ENCODE assay signal across 9 cellular contexts in the genomic region with DNA sequence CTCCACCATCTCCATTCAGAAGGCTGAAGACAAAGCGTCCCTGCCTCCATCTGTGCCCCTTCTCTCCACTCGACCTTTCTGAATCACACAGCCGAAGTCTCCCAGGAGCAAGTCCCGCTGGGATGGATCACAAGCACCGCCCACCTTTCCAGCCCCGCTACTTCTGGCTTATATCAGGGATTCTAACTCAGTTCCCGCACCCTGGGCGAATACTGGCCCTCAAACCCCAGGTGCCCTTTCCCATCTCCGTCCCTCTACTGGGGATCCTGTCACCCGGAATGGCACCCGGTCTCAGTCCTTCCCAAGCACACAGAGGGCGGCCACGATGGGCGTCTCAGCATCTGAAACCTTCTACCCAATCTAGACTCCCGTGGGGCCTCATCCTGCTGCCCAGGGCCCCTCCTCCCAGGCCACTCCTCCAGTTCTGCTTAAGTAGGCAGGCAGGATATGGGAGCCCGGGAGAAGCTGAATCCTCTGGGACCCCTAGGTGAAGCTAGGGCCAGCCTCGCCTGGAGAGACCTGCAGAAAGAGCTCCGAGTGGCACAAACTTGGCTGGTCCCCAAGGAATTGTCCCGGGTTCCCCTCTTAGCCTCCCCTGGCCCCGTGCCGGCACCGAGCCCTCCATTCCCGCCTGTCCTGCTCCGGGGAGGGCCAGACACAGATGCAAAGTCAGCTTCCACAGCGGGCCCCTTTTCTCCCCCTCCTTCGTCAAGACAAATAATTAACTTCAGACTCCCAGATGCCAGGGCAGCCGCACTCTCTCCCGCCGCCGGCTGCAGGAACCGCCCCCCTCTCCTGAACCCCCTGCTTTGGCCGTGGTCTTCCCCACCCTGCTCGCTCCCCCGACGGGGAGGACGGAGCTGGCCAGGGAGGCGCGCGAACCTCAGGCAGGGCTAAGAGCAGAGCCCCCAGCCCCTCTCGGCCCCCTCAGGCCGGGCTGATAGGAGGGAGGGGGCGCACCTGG. TPM values are rescaled to one million over a fixed set of nuclear protein-coding genes. Genes with fewer than 3 reads are reported as not detected.
A peak's percentile ranks its signal among the peaks of the same experiment; 100 is the strongest.
DNase-seq lines count a peak whose midpoint lies in the region; ATAC-seq, FAIRE-seq and TF ChIP-seq lines count a peak whose summit lies in the region.
"Had no signal": no experiment of that assay in that cellular context is flagged by ENCODE, and none has a peak within 500 bp of the region (broad histone marks: within the 10 kb centered on the region; RNA-seq: fewer than 3 reads in every experiment).

No MANE protein-coding gene starts in this region.

- intact Hi-C loops in endothelial cell of umbilical vein (cut with micrococcal nuclease), result no loop called here

- ATAC-seq in HG02610 (IDR thresholded peaks at IDR 0.05; ENCODE audit: unreplicated experiment), result no peak
- ATAC-seq in HG02571 (IDR thresholded peaks at IDR 0.05; ENCODE audit: unreplicated experiment), result no peak
- no peak for ATAC-seq in GM18909 (IDR thresholded peaks at IDR 0.05; ENCODE audit: poor library complexity, unreplicated experiment)

- DNase-seq in AG04449 (ENCODE audit: low read depth, low spot score), result no peak
- DNase-seq in M059J (ENCODE audit: low read depth), result peak; percentile 44
- DNase-seq in endothelial cell of umbilical vein (ENCODE audit: low read depth, low spot score), result peak; percentile 17
- DNase-seq in mesenteric fat pad (ENCODE audit: low spot score), result peak; percentile 88
- no peak for DNase-seq in activated T-cell treated with anti-CD3 and anti-CD28 coated beads for 4 hours
- DNase-seq: uterus had no signal

- no peak overlapping the region for H3K9ac ChIP-seq in endothelial cell of umbilical vein (replicated peaks; ENCODE audit: extremely low read depth, insufficient read depth, low read length)

- no TSS peak for BruUV-seq in endothelial cell of umbilical vein (replicated peaks; lab: Mats Ljungman, UMichigan)

- H3K27ac ChIP-seq in endothelial cell of umbilical vein (ENCODE audit: insufficient read depth, low read depth, low read length), result no peak overlapping the region
- H3K27ac ChIP-seq: uterus had no signal

- TF ChIP-seq POLR2A in endothelial cell of umbilical vein (IDR thresholded peaks at IDR 0.05; ENCODE audit: low read depth, low read length), result no peak

- H3K9me1 ChIP-seq in endothelial cell of umbilical vein (replicated peaks; ENCODE audit: control insufficient read depth, extremely low read depth, insufficient read depth, low read length), result no peaks in the 10 kb centered on the region

- no peaks in the 10 kb centered on the region for H3K9me3 ChIP-seq in endothelial cell of umbilical vein (replicated peaks; ENCODE audit: control insufficient read depth, insufficient read depth, low read length)
- H3K9me3 ChIP-seq: uterus had no signal

- CTCF ChIA-PET in AG04449 (lab: Yijun Ruan, JAX) (interaction anchor here (0.8 to 6.2 kb wide), 6 partner anchors 8 to 180 kb away, joined by 3 to 76 read pairs (median 3); no protein-coding TSS in a partner anchor), endothelial cell of umbilical vein (lab: Charles Lee) (interaction anchor here (4.7 kb wide), 1 partner anchor 181 kb away, joined by 25 read pairs; no protein-coding TSS in a partner anchor)

- no peaks in the 10 kb centered on the region for H3K36me3 ChIP-seq in endothelial cell of umbilical vein (ENCODE audit: control insufficient read depth in 2 of 2, extremely low read depth in 1 of 2, insufficient read depth in 2 of 2, low read length in 2 of 2)
- H3K36me3 ChIP-seq: uterus had no signal

- dilution Hi-C loops in endothelial cell of umbilical vein (cut with MboI; ENCODE audit: extremely low pct_ligation_motif_present, low sequenced_read_pairs), result no loop called here

- TF ChIP-seq CTCF in AG04449 (IDR thresholded peaks at IDR 0.05; ENCODE audit: insufficient read depth, low read length, missing control alignments) (no peak), endothelial cell of umbilical vein (IDR thresholded peaks at IDR 0.05; ENCODE audit: extremely low read depth in 1 of 2, insufficient read depth in 1 of 2, low read depth in 1 of 2, low read length in 2 of 2) (no peak)

- peak overlapping the region; percentile 5 for H3K4me2 ChIP-seq in endothelial cell of umbilical vein (ENCODE audit: insufficient read depth, low read length)

- no peak overlapping the region for H2AFZ ChIP-seq in endothelial cell of umbilical vein (ENCODE audit: low read depth, low read length)

- peaks cover 5% of the 10 kb centered on the region for H3K4me1 ChIP-seq in endothelial cell of umbilical vein (ENCODE audit: control insufficient read depth, extremely low read depth, insufficient read depth, low read length)
- H3K4me1 ChIP-seq: uterus had no signal

- peaks cover 42 to 43% of the 10 kb centered on the region in 2 experiments for H3K27me3 ChIP-seq in endothelial cell of umbilical vein (ENCODE audit: control insufficient read depth in 2 of 2, insufficient read depth in 2 of 2, low read length in 2 of 2)

- H3K4me3 ChIP-seq in AG04449 (ENCODE audit: low read depth, low read length) (peak overlapping the region; percentile 54), endothelial cell of umbilical vein (replicated peaks in 1 of 3; ENCODE audit: insufficient read depth in 1 of 3, low read depth in 1 of 3, low read length in 3 of 3) (no peak overlapping the region)
- H3K4me3 ChIP-seq: uterus had no signal

- H4K20me1 ChIP-seq in endothelial cell of umbilical vein (replicated peaks; ENCODE audit: control insufficient read depth, extremely low read depth, insufficient read depth, low read length), result no peaks in the 10 kb centered on the region

- POLR2A ChIA-PET in AG04449 (lab: Yijun Ruan, JAX) (interaction anchor here (1.0 kb wide), 1 partner anchor 169 kb away, joined by 3 read pairs; no protein-coding TSS in a partner anchor), endothelial cell of umbilical vein (lab: Charles Lee) (no interaction called here)

- no peaks in the 10 kb centered on the region for H3K79me2 ChIP-seq in endothelial cell of umbilical vein (ENCODE audit: control insufficient read depth, insufficient read depth, low read length)

- FAIRE-seq in endothelial cell of umbilical vein (lab: Jason Lieb, UNC), result no peak

TF ChIP-seq in endothelial cell of umbilical vein, 7 proteins besides CTCF, POLR2A, EP300 and RAD21:
- peak; percentile 71 for TF ChIP-seq EZH2 (IDR thresholded peaks at IDR 0.05; ENCODE audit: borderline replicate concordance, low read depth, low read length, severe bottlenecking)
- TF ChIP-seq, protein P1, sequence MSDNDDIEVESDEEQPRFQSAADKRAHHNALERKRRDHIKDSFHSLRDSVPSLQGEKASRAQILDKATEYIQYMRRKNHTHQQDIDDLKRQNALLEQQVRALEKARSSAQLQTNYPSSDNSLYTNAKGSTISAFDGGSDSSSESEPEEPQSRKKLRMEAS (IDR thresholded peaks at IDR 0.05; ENCODE audit: insufficient read depth, insufficient read length), result no peak
- no peak for TF ChIP-seq POLR2AphosphoS5 (IDR thresholded peaks at IDR 0.05; ENCODE audit: insufficient read depth, low read depth, low read length)

RNA-seq across cellular contexts. Expression of a gene that starts 0.6 kb away (rescaled TPM):
- not detected in 2 replicates for total RNA-seq in M059J (2014; rRNA removed; shearing (Covaris generic))
- total RNA-seq in endothelial cell of umbilical vein, result not detected in 2 replicates
- polyA plus RNA-seq in endothelial cell of umbilical vein, result 0.03 TPM in 1 of 2 replicates, not detected in the other
- not detected in 2 replicates for polyA plus RNA-seq in endothelial cell of umbilical vein (2011; cell fraction: cytosol; rRNA removed)
- polyA plus RNA-seq in endothelial cell of umbilical vein (2011; cell fraction: nucleus; rRNA removed), result 0.04 TPM in 1 of 2 replicates, not detected in the other
- polyA plus RNA-seq in endothelial cell of umbilical vein (2012), result not detected in 2 replicates
- polyA minus RNA-seq in endothelial cell of umbilical vein, result not detected in 2 replicates
- polyA minus RNA-seq in endothelial cell of umbilical vein (2011; cell fraction: cytosol; rRNA and poly(A)+ RNA removed), result not detected
- polyA minus RNA-seq in endothelial cell of umbilical vein (2011; cell fraction: nucleus; rRNA and poly(A)+ RNA removed), result not detected in 2 replicates
- total RNA-seq in mesenteric fat pad, result 5.1 TPM

RNA-seq across cellular contexts. Expression of a gene that starts 27.8 kb away (rescaled TPM):
- 0.64 and 1.8 TPM in 2 replicates for total RNA-seq in M059J (2014; rRNA removed; shearing (Covaris generic))
- total RNA-seq in endothelial cell of umbilical vein, result 0.31 and 1.5 TPM in 2 replicates
- polyA plus RNA-seq in endothelial cell of umbilical vein, result 0.36 and 0.46 TPM in 2 replicates
- 0.20 and 0.25 TPM in 2 replicates for polyA plus RNA-seq in endothelial cell of umbilical vein (2011; cell fraction: cytosol; rRNA removed)
- polyA plus RNA-seq in endothelial cell of umbilical vein (2011; cell fraction: nucleus; rRNA removed), result 0.69 and 0.96 TPM in 2 replicates
- 0.30 and 0.33 TPM in 2 replicates for polyA plus RNA-seq in endothelial cell of umbilical vein (2012)
- polyA minus RNA-seq in endothelial cell of umbilical vein, result 0.32 and 0.49 TPM in 2 replicates
- not detected for polyA minus RNA-seq in endothelial cell of umbilical vein (2011; cell fraction: cytosol; rRNA and poly(A)+ RNA removed)
- polyA minus RNA-seq in endothelial cell of umbilical vein (2011; cell fraction: nucleus; rRNA and poly(A)+ RNA removed), result 0.38 and 0.63 TPM in 2 replicates
- total RNA-seq in mesenteric fat pad, result 17.3 TPM

RNA-seq across cellular contexts. Expression of a gene that starts 47.2 kb away (rescaled TPM):
- 160 TPM in 2 replicates for total RNA-seq in M059J (2014; rRNA removed; shearing (Covaris generic))
- total RNA-seq in endothelial cell of umbilical vein, result 141 and 156 TPM in 2 replicates
- 360 and 501 TPM in 2 replicates for polyA plus RNA-seq in endothelial cell of umbilical vein
- polyA plus RNA-seq in endothelial cell of umbilical vein (2011; cell fraction: cytosol; rRNA removed), result 321 and 337 TPM in 2 replicates
- 73.5 and 88.9 TPM in 2 replicates for polyA plus RNA-seq in endothelial cell of umbilical vein (2011; cell fraction: nucleus; rRNA removed)
- polyA plus RNA-seq in endothelial cell of umbilical vein (2012), result 282 and 303 TPM in 2 replicates
- 61.5 and 62.5 TPM in 2 replicates for polyA minus RNA-seq in endothelial cell of umbilical vein
- polyA minus RNA-seq in endothelial cell of umbilical vein (2011; cell fraction: cytosol; rRNA and poly(A)+ RNA removed), result 34.7 TPM
- polyA minus RNA-seq in endothelial cell of umbilical vein (2011; cell fraction: nucleus; rRNA and poly(A)+ RNA removed), result 9.6 and 17.0 TPM in 2 replicates
- total RNA-seq in mesenteric fat pad, result 160 TPM

Comparison
In these comparisons a context has a peak if more than half of its experiments do, and no peak if none do; other contexts are left out.
1. DNase-seq: peak in M059J (single experiment), endothelial cell of umbilical vein (single experiment) and mesenteric fat pad (single experiment); none in AG04449 (single experiment) and activated T-cell treated with anti-CD3 and anti-CD28 coated beads for 4 hours (single experiment).